In the genomic region with DNA sequence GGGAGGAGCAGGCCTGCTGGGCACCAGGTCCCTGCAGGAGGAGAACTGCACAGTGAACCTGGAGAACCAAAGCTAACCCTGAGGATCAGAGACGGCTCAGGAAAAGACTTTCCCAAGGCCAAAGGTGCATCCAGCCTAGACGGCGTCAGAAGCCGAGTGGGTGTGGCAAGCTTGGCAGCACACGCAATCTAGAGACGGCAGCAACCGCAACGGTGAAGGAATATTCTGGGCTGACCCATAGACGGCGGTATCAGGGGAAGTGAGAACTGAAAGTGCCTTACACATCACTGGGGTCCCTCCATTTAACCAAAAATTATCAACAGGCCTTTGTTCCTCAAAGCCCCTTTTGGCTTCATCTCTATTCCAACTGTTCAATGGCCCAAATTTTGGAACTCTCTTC, we compare ENCODE assay signal across 19 cellular contexts. TPM values are rescaled to one million over a fixed set of nuclear protein-coding genes. Genes with fewer than 3 reads are reported as not detected.
"Had no signal": no experiment of that assay in that cellular context is flagged by ENCODE, and none has a peak within 500 bp of the region (broad histone marks: within the 10 kb centered on the region; RNA-seq: fewer than 3 reads in every experiment).

No MANE protein-coding gene starts in this region.

- DNase-seq: esophagus squamous epithelium; foreskin fibroblast; immature natural killer cell; kidney; left cardiac atrium; left ventricle myocardium inferior; lower lobe of right lung; mesenchymal stem cell; midbrain; psoas muscle; retina; right lobe of liver; stimulated activated CD4-positive, alpha-beta T cell treated with anti-CD3 and anti-CD28 coated beads, Interleukin-4, amount 100 ng/mL, for 1 hour; tibial artery; upper lobe of left lung; uterus had no signal

- ATAC-seq: gastroesophageal sphincter; left cardiac atrium; lower lobe of right lung; natural killer cell treated with Interleukin-12 subunit alpha and Interleukin-12 subunit beta and Interleukin-15 and Interleukin-18, amount 100 ng/mL, for 72 hours; psoas muscle; right lobe of liver; stimulated activated memory B cell treated with anti-CD40 and anti-IgM and Interleukin-4, amounts not matched to agents 10 μg/mL and 1 μg/mL and 100 μg/mL, for 72 hours had no signal

- FAIRE-seq: kidney had no signal

RNA-seq across cellular contexts. Expression of gene SPATA19, which starts 26.2 kb away (rescaled TPM):
- polyA plus RNA-seq: immature natural killer cell, psoas muscle had no signal
